Comparison of ENCODE assay signal across 10 cellular contexts in the genomic region with DNA sequence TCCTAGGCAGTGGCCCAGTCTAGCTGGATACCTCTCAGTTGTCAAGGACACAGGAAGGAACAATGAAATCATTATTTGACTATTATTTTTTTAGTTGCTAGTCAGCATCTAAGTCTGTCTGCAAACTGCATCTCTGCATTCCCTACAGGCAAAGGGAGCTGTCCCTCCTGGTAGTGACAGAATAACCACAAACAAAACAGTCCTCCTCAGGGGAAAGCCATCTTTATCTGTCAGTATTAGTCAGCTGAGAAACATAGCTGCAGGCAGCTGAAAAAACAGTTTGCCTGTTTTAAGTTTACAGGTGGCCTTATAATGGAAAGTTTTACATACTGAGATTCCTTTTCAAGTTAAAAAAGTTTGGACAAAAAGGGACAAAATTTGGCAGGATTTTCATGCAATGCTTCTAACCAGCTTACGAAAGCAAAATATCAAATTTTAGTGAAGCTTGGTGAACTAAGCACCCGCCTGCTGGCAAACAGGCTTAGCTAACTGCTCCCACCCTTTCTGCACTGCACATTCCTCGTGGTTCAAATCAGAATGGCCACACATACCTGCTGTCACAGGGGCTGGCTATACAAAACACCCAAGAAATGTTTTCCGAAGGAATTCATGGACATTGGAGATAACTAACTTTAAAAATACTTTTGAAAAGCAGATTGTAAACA. TPM values are rescaled to one million over a fixed set of nuclear protein-coding genes. Genes with fewer than 3 reads are reported as not detected.
DNase-seq lines count a peak whose midpoint lies in the region; ATAC-seq, FAIRE-seq and TF ChIP-seq lines count a peak whose summit lies in the region.
"Had no signal": no experiment of that assay in that cellular context is flagged by ENCODE, and none has a peak within 500 bp of the region (broad histone marks: within the 10 kb centered on the region; RNA-seq: fewer than 3 reads in every experiment).

No MANE protein-coding gene starts in this region.

- H3K36me3 ChIP-seq in adipocyte (ENCODE audit: control insufficient read depth, insufficient read depth, low read length, severe bottlenecking): no peaks in the 10 kb centered on the region

- peak in 1 of 2 experiments; percentile 39; a peak in 3 of 6 replicates for ATAC-seq in A549
- no peak for ATAC-seq in GM21576 (IDR thresholded peaks at IDR 0.05; ENCODE audit: unreplicated experiment)
- no peak for ATAC-seq in HG02884 (IDR thresholded peaks at IDR 0.05; ENCODE audit: unreplicated experiment)

- no peak overlapping the region for H3K4me3 ChIP-seq in A549
- no peak overlapping the region for H3K4me3 ChIP-seq in adipocyte (ENCODE audit: low read length)

- H3K4me1 ChIP-seq in A549 (no peaks in the 10 kb centered on the region), adipocyte (ENCODE audit: control insufficient read depth, insufficient read depth, low read length) (peaks cover 3% of the 10 kb centered on the region)

- H3K27ac ChIP-seq in A549: no peak overlapping the region

- DNase-seq in A549 (ENCODE audit: low read depth in 1 of 2, low spot score in 1 of 2): peak in 1 of 2 experiments; percentile 17
- DNase-seq in HS-27A (ENCODE audit: low read depth): peak; percentile 63
- DNase-seq in adipocyte (ENCODE audit: low read depth): peak; percentile 69
- peak; percentile 51 for DNase-seq in hepatic stellate cell (ENCODE audit: low spot score)
- DNase-seq in activated CD4-positive, alpha-beta T cell treated with anti-CD3 and anti-CD28 coated beads, Interleukin-2, amount 50 U/mL, for 1 hour: no peak
- DNase-seq in activated CD8-positive, alpha-beta memory T cell treated with anti-CD3 and anti-CD28 coated beads for 24 hours: no peak
- DNase-seq: activated naive CD8-positive, alpha-beta T cell treated with anti-CD3 and anti-CD28 coated beads, Interleukin-2, amount 10 ng/mL, durations not matched to agents 7 days and 5 days; NCI-H1436 treated with DMSO at 0.1 percent for 48 hours had no signal

- no peak overlapping the region for H3K9ac ChIP-seq in adipocyte (ENCODE audit: low read length)

- H3K27me3 ChIP-seq in adipocyte (replicated peaks; ENCODE audit: control insufficient read depth, insufficient read depth, low read length): peaks cover 7% of the 10 kb centered on the region

- WGBS in A549 (ENCODE audit: missing lambda C conversion rate): 62% methylated on average over 4 of the region's 4 CpGs

- no peak for TF ChIP-seq EP300 in A549 (IDR thresholded peaks at IDR 0.05)

- POLR2A ChIA-PET in A549 (lab: Yijun Ruan, JAX): interaction anchor here (0.6 kb wide), 1 partner anchor 26 kb away, joined by 5 read pairs; no protein-coding TSS in a partner anchor

- no peak for FAIRE-seq in A549 (lab: Jason Lieb, UNC)

- H3K9me3 ChIP-seq in A549 (no peaks in the 10 kb centered on the region), adipocyte (ENCODE audit: control insufficient read depth, low read length) (no peaks in the 10 kb centered on the region)

- CTCF ChIA-PET in A549 (lab: Yijun Ruan, JAX): interaction anchor here (1.2 to 1.7 kb wide), 2 partner anchors 8 to 10 kb away, joined by 4 to 5 read pairs; no protein-coding TSS in a partner anchor

- no peak for TF ChIP-seq CTCF in A549 (IDR thresholded peaks at IDR 0.05)

- TF ChIP-seq POLR2A in A549 (IDR thresholded peaks at IDR 0.05; ENCODE audit: low read length): no peak

- H3K4me2 ChIP-seq in A549: no peak overlapping the region

- no peak for TF ChIP-seq RAD21 in A549 (conservative IDR thresholded peaks at IDR 0.05 in 1 of 2, IDR thresholded peaks at IDR 0.05 in 1 of 2)

TF ChIP-seq in A549, 52 proteins besides CTCF, POLR2A, EP300 and RAD21:
- TF ChIP-seq, protein P1, sequence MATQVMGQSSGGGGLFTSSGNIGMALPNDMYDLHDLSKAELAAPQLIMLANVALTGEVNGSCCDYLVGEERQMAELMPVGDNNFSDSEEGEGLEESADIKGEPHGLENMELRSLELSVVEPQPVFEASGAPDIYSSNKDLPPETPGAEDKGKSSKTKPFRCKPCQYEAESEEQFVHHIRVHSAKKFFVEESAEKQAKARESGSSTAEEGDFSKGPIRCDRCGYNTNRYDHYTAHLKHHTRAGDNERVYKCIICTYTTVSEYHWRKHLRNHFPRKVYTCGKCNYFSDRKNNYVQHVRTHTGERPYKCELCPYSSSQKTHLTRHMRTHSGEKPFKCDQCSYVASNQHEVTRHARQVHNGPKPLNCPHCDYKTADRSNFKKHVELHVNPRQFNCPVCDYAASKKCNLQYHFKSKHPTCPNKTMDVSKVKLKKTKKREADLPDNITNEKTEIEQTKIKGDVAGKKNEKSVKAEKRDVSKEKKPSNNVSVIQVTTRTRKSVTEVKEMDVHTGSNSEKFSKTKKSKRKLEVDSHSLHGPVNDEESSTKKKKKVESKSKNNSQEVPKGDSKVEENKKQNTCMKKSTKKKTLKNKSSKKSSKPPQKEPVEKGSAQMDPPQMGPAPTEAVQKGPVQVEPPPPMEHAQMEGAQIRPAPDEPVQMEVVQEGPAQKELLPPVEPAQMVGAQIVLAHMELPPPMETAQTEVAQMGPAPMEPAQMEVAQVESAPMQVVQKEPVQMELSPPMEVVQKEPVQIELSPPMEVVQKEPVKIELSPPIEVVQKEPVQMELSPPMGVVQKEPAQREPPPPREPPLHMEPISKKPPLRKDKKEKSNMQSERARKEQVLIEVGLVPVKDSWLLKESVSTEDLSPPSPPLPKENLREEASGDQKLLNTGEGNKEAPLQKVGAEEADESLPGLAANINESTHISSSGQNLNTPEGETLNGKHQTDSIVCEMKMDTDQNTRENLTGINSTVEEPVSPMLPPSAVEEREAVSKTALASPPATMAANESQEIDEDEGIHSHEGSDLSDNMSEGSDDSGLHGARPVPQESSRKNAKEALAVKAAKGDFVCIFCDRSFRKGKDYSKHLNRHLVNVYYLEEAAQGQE (IDR thresholded peaks at IDR 0.05): 0 out of 2 replicates have a peak, but pooled peaks have one; percentile 12
- no peak for TF ChIP-seq GATA3 (IDR thresholded peaks at IDR 0.05; ENCODE audit: borderline replicate concordance)

RNA-seq across cellular contexts. Expression of a gene that starts 29.4 kb away (rescaled TPM):
- polyA plus RNA-seq in A549 (2011; rRNA removed) (1.3 and 1.4 TPM in 2 replicates), A549 (2017; fragmentation: RNase III; extraction: RNeasy Plus Mini Kit Qiagen cat#74134 plus additional on column Dnase treatment) (0.57 to 0.89 TPM (median 0.68 TPM) in 3 replicates)
- polyA plus RNA-seq in A549 (2012; cell fraction: cytosol; rRNA removed): 0.18 and 0.19 TPM in 2 replicates
- 0.12 and 0.22 TPM in 2 replicates for polyA plus RNA-seq in A549 (2012; cell fraction: nucleus; rRNA removed)
- 0.34 and 0.58 TPM in 2 replicates for polyA minus RNA-seq in A549 (2011; rRNA and poly(A)+ RNA removed)

RNA-seq across cellular contexts. Expression of a gene that starts 54.8 kb away (rescaled TPM):
- polyA plus RNA-seq in A549 (2011; rRNA removed): 8.6 and 13.4 TPM in 2 replicates
- polyA plus RNA-seq in A549 (2012; cell fraction: cytosol; rRNA removed): 1.0 and 1.4 TPM in 2 replicates
- 0.83 and 1.4 TPM in 2 replicates for polyA plus RNA-seq in A549 (2012; cell fraction: nucleus; rRNA removed)
- polyA plus RNA-seq in A549 (2017; fragmentation: RNase III; extraction: RNeasy Plus Mini Kit Qiagen cat#74134 plus additional on column Dnase treatment): 4.0 to 5.2 TPM (median 4.8 TPM) in 3 replicates
- polyA minus RNA-seq in A549 (2011; rRNA and poly(A)+ RNA removed): 7.1 and 9.6 TPM in 2 replicates

Comparison
In these comparisons a context has a peak if more than half of its experiments do, and no peak if none do; other contexts are left out.
1. DNase-seq: peak in HS-27A (single experiment), adipocyte (single experiment) and hepatic stellate cell (single experiment); none in activated CD4-positive, alpha-beta T cell treated with anti-CD3 and anti-CD28 coated beads, Interleukin-2, amount 50 U/mL, for 1 hour (single experiment) and activated CD8-positive, alpha-beta memory T cell treated with anti-CD3 and anti-CD28 coated beads for 24 hours (single experiment).